29 cellular contexts compared by ENCODE assay signal in the genomic region with DNA sequence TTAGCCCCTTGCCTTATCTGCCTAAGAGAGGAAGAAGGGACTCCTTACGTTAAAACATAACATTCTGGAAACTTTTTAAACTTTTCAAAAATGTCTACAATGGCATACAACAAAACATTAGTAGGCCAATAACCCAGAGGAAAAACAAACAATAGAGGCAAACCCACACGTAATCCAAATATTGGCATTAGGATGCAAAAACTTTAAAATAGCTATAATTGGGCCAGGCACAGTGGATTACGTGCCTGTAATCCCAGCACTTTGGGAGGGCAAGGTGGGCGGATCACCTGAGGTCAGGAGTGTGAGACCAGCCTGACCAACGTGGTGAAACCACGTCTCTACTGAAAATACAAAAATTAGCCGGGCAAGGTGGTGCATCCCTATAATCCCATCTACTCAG.
"Had no signal": no experiment of that assay in that cellular context is flagged by ENCODE, and none has a peak within 500 bp of the region (broad histone marks: within the 10 kb centered on the region; RNA-seq: fewer than 3 reads in every experiment).

No MANE protein-coding gene starts in this region.

- H3K27me3 ChIP-seq: colonic mucosa, esophagus squamous epithelium, gastrocnemius medialis, hepatocyte had no signal

- H3K4me1 Mint-ChIP-seq: naive B cell had no signal

- H3K36me3 Mint-ChIP-seq: naive B cell had no signal

- ATAC-seq: effector memory CD8-positive, alpha-beta T cell; esophagus mucosa; gastrocnemius medialis; left colon; left lobe of liver; lower lobe of right lung; mucosa of descending colon had no signal

- H3K4me3 ChIP-seq: colonic mucosa, esophagus squamous epithelium, gastrocnemius medialis, hepatocyte, left ventricle myocardium inferior, lower lobe of right lung, mucosa of descending colon had no signal

- H3K27ac Mint-ChIP-seq: dendritic cell treated with granulocyte-macrophage colony-stimulating factor and Interleukin-4, amounts not matched to agents 40 ng/mL and 50 ng/mL, for 4 days; effector memory CD8-positive, alpha-beta T cell; endodermal cell; immature natural killer cell; mesothelial cell of epicardium had no signal

- H3K36me3 ChIP-seq: esophagus squamous epithelium, gastrocnemius medialis, left ventricle myocardium inferior, lower lobe of right lung had no signal

- H3K27ac ChIP-seq: colonic mucosa, epithelial cell of prostate, esophagus squamous epithelium, gastrocnemius medialis, hepatocyte, left ventricle myocardium inferior, lower lobe of right lung had no signal

- H3K79me2 ChIP-seq: hepatocyte had no signal

- H3K27me3 Mint-ChIP-seq: dendritic cell treated with granulocyte-macrophage colony-stimulating factor and Interleukin-4, amounts not matched to agents 40 ng/mL and 50 ng/mL, for 4 days; naive B cell had no signal

- H3K9me3 Mint-ChIP-seq: effector memory CD8-positive, alpha-beta T cell had no signal

- H3K4me2 ChIP-seq: hepatocyte had no signal

- FAIRE-seq: kidney had no signal

- DNase-seq: colonic mucosa; cortex of kidney; effector CD8-positive, alpha-beta T cell; effector memory CD8-positive, alpha-beta T cell; endodermal cell; erythroblast; esophagus squamous epithelium; foreskin fibroblast; foreskin melanocyte; gastrocnemius medialis; glutamatergic neuron; head of caudate nucleus; hypothalamus; immature natural killer cell; islet precursor cell; kidney; kidney glomerular epithelial cell; left colon; left ventricle myocardium inferior; lower lobe of right lung; mesenchymal stem cell; mucosa of descending colon; naive B cell had no signal

- H3K4me3 Mint-ChIP-seq: dendritic cell treated with granulocyte-macrophage colony-stimulating factor and Interleukin-4, amounts not matched to agents 40 ng/mL and 50 ng/mL, for 4 days; effector memory CD8-positive, alpha-beta T cell; endodermal cell; mesothelial cell of epicardium; naive B cell had no signal

- H2AFZ ChIP-seq: hepatocyte had no signal

- H3K9me3 ChIP-seq: colonic mucosa, gastrocnemius medialis had no signal

- H3K4me1 ChIP-seq: colonic mucosa, gastrocnemius medialis had no signal
